10 cellular contexts compared by ENCODE assay signal in genomic region chr3:63892773-63893352, GRCh38. TPM values are rescaled to one million over a fixed set of nuclear protein-coding genes. Genes with fewer than 3 reads are reported as not detected.
"Had no signal": no experiment of that assay in that cellular context is flagged by ENCODE, and none has a peak within 500 bp of the region (broad histone marks: within the 10 kb centered on the region; RNA-seq: fewer than 3 reads in every experiment).

No MANE protein-coding gene starts in this region.

- H3K27ac ChIP-seq: GM23248 had no signal

- ATAC-seq: HCT116 had no signal

- H3K4me1 ChIP-seq: HAP-1 had no signal

- H3K36me3 Mint-ChIP-seq: IgD-negative memory B cell had no signal

- H3K9me3 Mint-ChIP-seq: IgD-negative memory B cell had no signal

- H3K9me3 ChIP-seq: HAP-1 had no signal

- H3K27me3 Mint-ChIP-seq: IgD-negative memory B cell had no signal

- H3K36me3 ChIP-seq: HAP-1 had no signal

- DNase-seq: GM23248, GOT3, H7, KBM-7 had no signal

- H3K4me3 Mint-ChIP-seq: IgD-negative memory B cell had no signal

- H3K4me3 ChIP-seq: GM23248, HAP-1 had no signal

RNA-seq across cellular contexts. Expression of gene SCAANT1, which starts 19.3 kb away (rescaled TPM):
- total RNA-seq: GM23248, H4, H7, HepG2, HT-29 had no signal
